16 cellular contexts compared by ENCODE assay signal in genomic region chr5:109327572-109327971, GRCh38.
DNase-seq lines count a peak whose midpoint lies in the region; ATAC-seq and TF ChIP-seq lines count a peak whose summit lies in the region.
"Had no signal": no experiment of that assay in that cellular context is flagged by ENCODE, and none has a peak within 500 bp of the region (broad histone marks: within the 10 kb centered on the region; RNA-seq: fewer than 3 reads in every experiment).

No MANE protein-coding gene starts in this region.

- DNase-seq in NCI-H524 (lab: John Stamatoyannopoulos, UW) (peak; percentile 71 to 86), uterus (no peak), mammary epithelial cell (no peak)
- no peak for DNase-seq in activated CD4-positive, alpha-beta memory T cell treated with anti-CD3 and anti-CD28 coated beads, Interleukin-2, amount 10 ng/mL, durations not matched to agents 7 days and 5 days
- DNase-seq: CD8-positive, alpha-beta T cell; H9; Karpas-422; NCI-H2029; NCI-H526; NK-92 treated with Interleukin-12 subunit alpha and Interleukin-12 subunit beta, amount 100 ng/mL, for 24 hours; OCI-M1; RPMI8226; SJCRH30 had no signal

- H3K36me3 Mint-ChIP-seq in activated CD4-positive, alpha-beta memory T cell treated with anti-CD3 and anti-CD28 coated beads, Interleukin-2, amount 10 ng/mL, durations not matched to agents 7 days and 5 days (ENCODE audit: low read depth), result no peaks in the 10 kb centered on the region

- H2AFZ ChIP-seq in mammary epithelial cell (ENCODE audit: low read depth, low read length), result no peak overlapping the region

- dilution Hi-C loops in mammary epithelial cell (cut with HindIII; ENCODE audit: low sequenced_read_pairs), result no loop called here

- no TSS peak for BruUV-seq in mammary epithelial cell (replicated peaks; lab: Mats Ljungman, UMichigan)

- no peaks in the 10 kb centered on the region for H4K20me1 ChIP-seq in mammary epithelial cell (ENCODE audit: insufficient read depth, low read length)

- H3K27ac ChIP-seq in rectal smooth muscle tissue (ENCODE audit: low read depth, low read length) (peak overlapping the region; percentile 41), uterus (peak overlapping the region; percentile 57 to 59), mammary epithelial cell (ENCODE audit: insufficient read depth, low read depth, low read length) (no peak overlapping the region)
- H3K27ac ChIP-seq: SJCRH30 had no signal

- no peak overlapping the region for H3K27ac Mint-ChIP-seq in activated CD4-positive, alpha-beta memory T cell treated with anti-CD3 and anti-CD28 coated beads, Interleukin-2, amount 10 ng/mL, durations not matched to agents 7 days and 5 days
- H3K27ac Mint-ChIP-seq: CD8-positive, alpha-beta T cell; H9 had no signal

- no peaks in the 10 kb centered on the region for H3K27me3 ChIP-seq in endocrine pancreas (ENCODE audit: control insufficient read depth, insufficient read depth, low read length)
- H3K27me3 ChIP-seq in rectal smooth muscle tissue (ENCODE audit: control insufficient read depth, insufficient read depth, low read length), result no peaks in the 10 kb centered on the region
- H3K27me3 ChIP-seq in uterus, result no peaks in the 10 kb centered on the region
- no peaks in the 10 kb centered on the region for H3K27me3 ChIP-seq in mammary epithelial cell (ENCODE audit: insufficient read depth, low read length)
- H3K27me3 ChIP-seq: SJCRH30 had no signal

- in situ Hi-C loops in mammary epithelial cell (cut with MboI; ENCODE audit: low sequenced_read_pairs in 2 of 2), result no loop called here

- no peaks in the 10 kb centered on the region for H3K4me1 Mint-ChIP-seq in activated CD4-positive, alpha-beta memory T cell treated with anti-CD3 and anti-CD28 coated beads, Interleukin-2, amount 10 ng/mL, durations not matched to agents 7 days and 5 days

- H3K36me3 ChIP-seq in endocrine pancreas (ENCODE audit: control insufficient read depth, insufficient read depth, low read length), result no peaks in the 10 kb centered on the region
- no peaks in the 10 kb centered on the region for H3K36me3 ChIP-seq in rectal smooth muscle tissue (ENCODE audit: control insufficient read depth, insufficient read depth, low read length)
- H3K36me3 ChIP-seq in uterus, result no peaks in the 10 kb centered on the region
- no peaks in the 10 kb centered on the region for H3K36me3 ChIP-seq in mammary epithelial cell (ENCODE audit: insufficient read depth, low read length)
- H3K36me3 ChIP-seq: SJCRH30 had no signal

- no peaks in the 10 kb centered on the region for H3K9me3 Mint-ChIP-seq in activated CD4-positive, alpha-beta memory T cell treated with anti-CD3 and anti-CD28 coated beads, Interleukin-2, amount 10 ng/mL, durations not matched to agents 7 days and 5 days
- H3K9me3 Mint-ChIP-seq: CD8-positive, alpha-beta T cell; H9 had no signal

- intact Hi-C loops in uterus (cut with DNase I; ENCODE audit: low total_unique reads), result no loop called here
- intact Hi-C loops in mammary epithelial cell (cut with micrococcal nuclease), result loop anchor here (5.0 to 10.0 kb wide), 2 partner anchors 85 to 683 kb away; no protein-coding TSS in a partner anchor

- H3K4me2 ChIP-seq in mammary epithelial cell (ENCODE audit: insufficient read depth, low read depth, low read length), result no peak overlapping the region

- no peaks in the 10 kb centered on the region for H3K27me3 Mint-ChIP-seq in activated CD4-positive, alpha-beta memory T cell treated with anti-CD3 and anti-CD28 coated beads, Interleukin-2, amount 10 ng/mL, durations not matched to agents 7 days and 5 days

- H3K4me3 ChIP-seq in endocrine pancreas (ENCODE audit: control insufficient read depth, insufficient read depth, low read length) (peak overlapping the region; percentile 11), rectal smooth muscle tissue (ENCODE audit: low read length) (no peak overlapping the region), uterus (no peak overlapping the region), mammary epithelial cell (replicated peaks in 1 of 3; ENCODE audit: insufficient read depth in 1 of 3, low read depth in 2 of 3, low read length in 3 of 3) (no peak overlapping the region)
- H3K4me3 ChIP-seq: SJCRH30 had no signal

- H3K9ac ChIP-seq in endocrine pancreas (ENCODE audit: control insufficient read depth, insufficient read depth, low read length), result no peak overlapping the region
- H3K9ac ChIP-seq in rectal smooth muscle tissue (ENCODE audit: low read length), result no peak overlapping the region
- H3K9ac ChIP-seq in mammary epithelial cell (ENCODE audit: insufficient read depth, low read length), result no peak overlapping the region

- no peak for TF ChIP-seq CTCF in uterus (IDR thresholded peaks at IDR 0.05)
- TF ChIP-seq CTCF in mammary epithelial cell (conservative IDR thresholded peaks at IDR 0.05 in 1 of 2, IDR thresholded peaks at IDR 0.05 in 1 of 2; ENCODE audit: extremely low read depth in 1 of 2, insufficient read depth in 1 of 2, low read depth in 1 of 2, low read length in 2 of 2), result no peak

- POLR2A ChIA-PET in activated CD4-positive, alpha-beta memory T cell treated with anti-CD3 and anti-CD28 coated beads, Interleukin-2, amount 10 ng/mL, durations not matched to agents 7 days and 5 days (lab: Charles Lee), result interaction anchor here (1.1 kb wide), 1 partner anchor 82 kb away, joined by 4 read pairs; the partner anchor contains the start of gene PJA2

- no peaks in the 10 kb centered on the region for H3K79me2 ChIP-seq in mammary epithelial cell (ENCODE audit: insufficient read depth, low read length)

- no peak overlapping the region for H3K4me3 Mint-ChIP-seq in activated CD4-positive, alpha-beta memory T cell treated with anti-CD3 and anti-CD28 coated beads, Interleukin-2, amount 10 ng/mL, durations not matched to agents 7 days and 5 days
- H3K4me3 Mint-ChIP-seq: CD8-positive, alpha-beta T cell; H9 had no signal

- no peak for ATAC-seq in HG02852 (IDR thresholded peaks at IDR 0.05; ENCODE audit: unreplicated experiment)
- ATAC-seq: CD8-positive, alpha-beta T cell had no signal

- H3K4me1 ChIP-seq in endocrine pancreas (ENCODE audit: control insufficient read depth, insufficient read depth, low read length) (peaks cover 10% of the 10 kb centered on the region), rectal smooth muscle tissue (ENCODE audit: control insufficient read depth, insufficient read depth, low read length) (peaks cover 28% of the 10 kb centered on the region), uterus (no peaks in the 10 kb centered on the region), mammary epithelial cell (ENCODE audit: insufficient read depth, low read length) (peaks cover 6% of the 10 kb centered on the region)
- H3K4me1 ChIP-seq: SJCRH30 had no signal

- TF ChIP-seq POLR2A in uterus (IDR thresholded peaks at IDR 0.05), result no peak

- WGBS in mammary epithelial cell (ENCODE audit: low coverage, missing lambda C conversion rate), result 61% methylated on average over 3 of the region's 3 CpGs

- H3K9me3 ChIP-seq in endocrine pancreas (ENCODE audit: control insufficient read depth, low read length), result no peaks in the 10 kb centered on the region
- no peaks in the 10 kb centered on the region for H3K9me3 ChIP-seq in uterus
- no peaks in the 10 kb centered on the region for H3K9me3 ChIP-seq in mammary epithelial cell (replicated peaks; ENCODE audit: insufficient read depth, low read length)
- H3K9me3 ChIP-seq: SJCRH30 had no signal

- CTCF ChIA-PET in activated CD4-positive, alpha-beta memory T cell treated with anti-CD3 and anti-CD28 coated beads, Interleukin-2, amount 10 ng/mL, durations not matched to agents 7 days and 5 days (lab: Charles Lee), result no interaction called here
- CTCF ChIA-PET in mammary epithelial cell (lab: Charles Lee; ENCODE audit: low non-redundant PET), result interaction anchor here (0.5 kb wide), 1 partner anchor 1548 kb away, joined by 5 read pairs; no protein-coding TSS in a partner anchor

Comparison
In these comparisons a context has a peak if more than half of its experiments do, and no peak if none do; other contexts are left out.
1. DNase-seq: peak in NCI-H524 (2 of 2); none in uterus (0 of 2), activated CD4-positive, alpha-beta memory T cell treated with anti-CD3 and anti-CD28 coated beads, Interleukin-2, amount 10 ng/mL, durations not matched to agents 7 days and 5 days (single experiment) and mammary epithelial cell (single experiment).